ENCODE assay signal across 16 cellular contexts in the genomic region with DNA sequence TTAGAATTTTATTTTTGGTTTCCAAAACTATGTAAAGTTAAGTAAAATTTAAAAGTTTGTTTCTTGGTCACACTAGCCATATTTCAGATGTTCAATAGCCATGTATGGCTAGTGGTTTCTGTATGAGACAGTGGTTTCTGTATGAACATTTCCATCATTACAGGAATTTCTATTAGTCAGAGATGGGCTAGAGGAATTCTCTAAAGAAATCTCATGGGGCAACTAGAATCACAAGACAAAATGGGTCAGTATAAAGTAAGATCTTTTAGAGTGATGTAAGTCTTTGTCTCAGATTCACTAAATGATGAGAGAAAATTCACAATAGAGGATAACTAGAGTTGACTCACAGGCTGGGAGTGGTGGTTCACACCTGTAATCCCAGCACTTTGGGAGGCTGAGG.
"Had no signal": no experiment of that assay in that cellular context is flagged by ENCODE, and none has a peak within 500 bp of the region (broad histone marks: within the 10 kb centered on the region; RNA-seq: fewer than 3 reads in every experiment).

No MANE protein-coding gene starts in this region.

- H3K4me1 ChIP-seq: ascending aorta, left lung, parathyroid adenoma, tibial nerve had no signal

- H3K79me2 ChIP-seq: parathyroid adenoma had no signal

- H3K27me3 ChIP-seq: ascending aorta, left lung, tibial nerve had no signal

- H3K9ac ChIP-seq: parathyroid adenoma had no signal

- H3K9me3 ChIP-seq: ascending aorta, left lung, tibial nerve had no signal

- H3K27ac ChIP-seq: ascending aorta, left lung, parathyroid adenoma, tibial nerve had no signal

- H3K4me3 ChIP-seq: ascending aorta, left lung, tibial nerve had no signal

- ATAC-seq: activated CD4-positive, CD25-positive, alpha-beta regulatory T cell treated with anti-CD3 and anti-CD28 coated beads, Interleukin-2, amount 50 U/mL, for 24 hours; activated T-cell treated with anti-CD3 and anti-CD28 coated beads, Interleukin-2, amount 50 U/mL, for 72 hours; left lung had no signal

- H3K36me3 ChIP-seq: ascending aorta, left lung, tibial nerve had no signal

- DNase-seq: activated CD8-positive, alpha-beta memory T cell treated with anti-CD3 and anti-CD28 coated beads for 24 hours; activated effector memory CD4-positive, alpha-beta T cell treated with anti-CD3 and anti-CD28 coated beads, Interleukin-2, amount 50 U/mL, for 16 hours; activated naive CD4-positive, alpha-beta T cell treated with anti-CD3 and anti-CD28 coated beads, Interleukin-2, amount 50 U/mL, for 16 hours; activated T-cell treated with anti-CD3 and anti-CD28 coated beads, Interleukin-2, amount 50 U/mL, for 72 hours; effector CD4-positive, alpha-beta T cell; head of caudate nucleus; kidney; left lung; stimulated activated naive CD4-positive, alpha-beta T cell treated with Interleukin-2 at 50 U/mL for 16 hours had no signal

- FAIRE-seq: bronchial epithelial cell, frontal cortex, kidney, urothelium cell line had no signal

- H2AFZ ChIP-seq: parathyroid adenoma had no signal
